Comparison of ENCODE assay signal across 8 cellular contexts in the genomic region with DNA sequence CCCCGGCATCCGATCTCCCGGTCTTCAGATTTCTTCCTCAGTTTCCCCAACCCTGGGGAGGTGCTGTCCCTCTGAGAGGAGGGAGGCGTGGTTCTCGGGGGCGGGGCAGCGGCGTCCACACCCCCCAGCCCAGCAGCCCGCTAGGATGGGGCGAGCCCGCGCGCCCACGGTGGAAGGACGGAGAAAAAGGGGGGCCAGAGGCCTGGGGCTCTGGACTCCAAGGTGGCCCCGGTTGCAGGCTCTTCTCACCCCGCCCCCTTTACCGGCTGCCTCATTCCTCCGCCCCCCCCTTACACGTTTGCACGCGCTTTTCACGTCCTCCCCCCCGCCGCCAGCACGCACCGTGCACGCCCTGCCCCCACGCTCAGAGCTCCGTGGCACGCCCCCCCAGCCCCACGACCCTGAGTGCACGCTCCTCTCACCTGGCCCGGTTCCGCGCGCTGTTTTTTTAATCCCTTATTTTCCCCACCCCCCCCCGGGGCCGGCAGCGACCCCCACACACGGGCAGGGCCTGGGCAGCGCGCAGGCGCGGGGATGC. TPM values are rescaled to one million over a fixed set of nuclear protein-coding genes. Genes with fewer than 3 reads are reported as not detected.
A peak's percentile ranks its signal among the peaks of the same experiment; 100 is the strongest.
DNase-seq lines count a peak whose midpoint lies in the region; ATAC-seq and TF ChIP-seq lines count a peak whose summit lies in the region.

No MANE protein-coding gene starts in this region.

- H3K36me3 Mint-ChIP-seq in activated T-helper 1 cell treated with anti-CD3 and anti-CD28 coated beads, Interleukin-12 subunit alpha, Interleukin-12 subunit beta, Interleukin-2, Interleukin-4 antibody, amounts not matched to agents 30 ng/mL and 10 ng/mL and 1 ng/mL, durations not matched to agents 14 hours and 24 hours and 36 hours (ENCODE audit: low read depth), result peaks cover 3% of the 10 kb centered on the region
- H3K36me3 Mint-ChIP-seq in naive thymus-derived CD8-positive, alpha-beta T cell, result peaks cover 0 to 4% (median 0%) of the 10 kb centered on the region in 3 donors

- TF ChIP-seq CTCF in fibroblast of mammary gland (conservative IDR thresholded peaks at IDR 0.05; ENCODE audit: control insufficient read depth, insufficient read depth, low read depth, low read length), result no peak

- H3K27me3 Mint-ChIP-seq in activated T-helper 1 cell treated with anti-CD3 and anti-CD28 coated beads, Interleukin-12 subunit alpha, Interleukin-12 subunit beta, Interleukin-2, Interleukin-4 antibody, amounts not matched to agents 30 ng/mL and 10 ng/mL and 1 ng/mL, durations not matched to agents 14 hours and 24 hours and 36 hours (ENCODE audit: insufficient read depth), result no peaks in the 10 kb centered on the region
- H3K27me3 Mint-ChIP-seq in naive thymus-derived CD8-positive, alpha-beta T cell, result no peaks in the 10 kb centered on the region

- no peak overlapping the region for H3K9ac ChIP-seq in stomach smooth muscle (ENCODE audit: low read length in 2 of 2)

- no peak overlapping the region for H3K27ac Mint-ChIP-seq in activated T-helper 1 cell treated with anti-CD3 and anti-CD28 coated beads, Interleukin-12 subunit alpha, Interleukin-12 subunit beta, Interleukin-2, Interleukin-4 antibody, amounts not matched to agents 30 ng/mL and 10 ng/mL and 1 ng/mL, durations not matched to agents 14 hours and 24 hours and 36 hours
- peak overlapping the region in 7 of 10 donors; percentile 63 to 91 (median 79) for H3K27ac Mint-ChIP-seq in naive thymus-derived CD8-positive, alpha-beta T cell

- peak overlapping the region; percentile 53 for H3K27ac ChIP-seq in stomach smooth muscle (ENCODE audit: low read length)

- H3K9me3 ChIP-seq in stomach smooth muscle (ENCODE audit: control insufficient read depth in 2 of 2, low read length in 2 of 2), result no peaks in the 10 kb centered on the region

- H3K4me3 Mint-ChIP-seq in activated T-helper 1 cell treated with anti-CD3 and anti-CD28 coated beads, Interleukin-12 subunit alpha, Interleukin-12 subunit beta, Interleukin-2, Interleukin-4 antibody, amounts not matched to agents 30 ng/mL and 10 ng/mL and 1 ng/mL, durations not matched to agents 14 hours and 24 hours and 36 hours, result peak overlapping the region; percentile 71
- H3K4me3 Mint-ChIP-seq in naive thymus-derived CD8-positive, alpha-beta T cell, result peak overlapping the region; percentile 44 to 86 (median 72)

- intact Hi-C loops in activated T-helper 1 cell treated with anti-CD3 and anti-CD28 coated beads, Interleukin-12 subunit alpha, Interleukin-12 subunit beta, Interleukin-2, Interleukin-4 antibody, amounts not matched to agents 30 ng/mL and 10 ng/mL and 1 ng/mL, durations not matched to agents 14 hours and 24 hours and 36 hours (cut with micrococcal nuclease), result loop anchor here (10.0 kb wide), 1 partner anchor 1073 kb away; no protein-coding TSS in a partner anchor

- no peaks in the 10 kb centered on the region for H3K27me3 ChIP-seq in stomach smooth muscle (ENCODE audit: control insufficient read depth in 1 of 2, insufficient read depth in 2 of 2, low read length in 2 of 2)

- H3K4me3 ChIP-seq in fibroblast of mammary gland (ENCODE audit: control insufficient read depth, low read depth, low read length) (peak overlapping the region; percentile 60), stomach smooth muscle (ENCODE audit: low read length in 2 of 2) (peak overlapping the region; percentile 45 to 88)

- H3K4me1 ChIP-seq in stomach smooth muscle (ENCODE audit: control insufficient read depth, insufficient read depth, low read length), result peaks cover 32% of the 10 kb centered on the region

- H3K4me1 Mint-ChIP-seq in activated T-helper 1 cell treated with anti-CD3 and anti-CD28 coated beads, Interleukin-12 subunit alpha, Interleukin-12 subunit beta, Interleukin-2, Interleukin-4 antibody, amounts not matched to agents 30 ng/mL and 10 ng/mL and 1 ng/mL, durations not matched to agents 14 hours and 24 hours and 36 hours (ENCODE audit: low read depth), result peaks cover 37% of the 10 kb centered on the region
- peaks cover 24 to 40% (median 34%) of the 10 kb centered on the region in 4 donors for H3K4me1 Mint-ChIP-seq in naive thymus-derived CD8-positive, alpha-beta T cell

- no peaks in the 10 kb centered on the region for H3K36me3 ChIP-seq in stomach smooth muscle (ENCODE audit: control insufficient read depth in 2 of 2, insufficient read depth in 2 of 2, low read length in 2 of 2)

- peak; percentile 21 to 36 for ATAC-seq in naive thymus-derived CD8-positive, alpha-beta T cell
- ATAC-seq in GM21423 (IDR thresholded peaks at IDR 0.05; ENCODE audit: unreplicated experiment), result no peak

- peak; percentile 75 for DNase-seq in NCI-H748 (lab: John Stamatoyannopoulos, UW; ENCODE audit: unreplicated experiment)
- DNase-seq in NCI-H748 treated with DMSO at 0.1 percent for 48 hours (lab: John Stamatoyannopoulos, UW), result no peak
- DNase-seq in NCI-H226, result peak; percentile 49
- peak; percentile 37 for DNase-seq in activated T-helper 1 cell treated with anti-CD3 and anti-CD28 coated beads, Interleukin-12 subunit alpha, Interleukin-12 subunit beta, Interleukin-2, Interleukin-4 antibody, amounts not matched to agents 30 ng/mL and 10 ng/mL and 1 ng/mL, durations not matched to agents 14 hours and 24 hours and 36 hours (ENCODE audit: low spot score)
- DNase-seq in fibroblast of mammary gland (ENCODE audit: low read depth), result peak; percentile 40
- peak; percentile 58 to 89 (median 67) for DNase-seq in naive thymus-derived CD8-positive, alpha-beta T cell

- H3K9me3 Mint-ChIP-seq in activated T-helper 1 cell treated with anti-CD3 and anti-CD28 coated beads, Interleukin-12 subunit alpha, Interleukin-12 subunit beta, Interleukin-2, Interleukin-4 antibody, amounts not matched to agents 30 ng/mL and 10 ng/mL and 1 ng/mL, durations not matched to agents 14 hours and 24 hours and 36 hours, result no peaks in the 10 kb centered on the region
- H3K9me3 Mint-ChIP-seq in naive thymus-derived CD8-positive, alpha-beta T cell, result no peaks in the 10 kb centered on the region

- POLR2A ChIA-PET in naive thymus-derived CD8-positive, alpha-beta T cell (lab: Charles Lee), result interaction anchor here (0.5 to 2.3 kb wide), 15 partner anchors 11 to 1388 kb away, joined by 3 to 13 read pairs (median 4); a partner anchor contains a TSS

RNA-seq across cellular contexts. Expression of a gene that starts 0.4 kb away (rescaled TPM):
- 4.6 and 5.1 TPM in 2 replicates for total RNA-seq in activated T-helper 1 cell treated with anti-CD3 and anti-CD28 coated beads, Interleukin-12 subunit alpha, Interleukin-12 subunit beta, Interleukin-2, Interleukin-4 antibody, amounts not matched to agents 30 ng/mL and 10 ng/mL and 1 ng/mL, durations not matched to agents 14 hours and 24 hours and 36 hours
- 1 to 10 TPM; 3.1 to 3.7 TPM for total RNA-seq in naive thymus-derived CD8-positive, alpha-beta T cell
- not detected for polyA plus RNA-seq in naive thymus-derived CD8-positive, alpha-beta T cell

RNA-seq across cellular contexts. Expression of a gene that starts 4.0 kb away (rescaled TPM):
- 75.9 and 80.4 TPM in 2 replicates for total RNA-seq in activated T-helper 1 cell treated with anti-CD3 and anti-CD28 coated beads, Interleukin-12 subunit alpha, Interleukin-12 subunit beta, Interleukin-2, Interleukin-4 antibody, amounts not matched to agents 30 ng/mL and 10 ng/mL and 1 ng/mL, durations not matched to agents 14 hours and 24 hours and 36 hours
- total RNA-seq in naive thymus-derived CD8-positive, alpha-beta T cell, result 10 to 100 TPM; 77.1 to 81.8 TPM
- 10 to 100 TPM; 37.3 to 57.9 (median 43.0) TPM for polyA plus RNA-seq in naive thymus-derived CD8-positive, alpha-beta T cell

RNA-seq across cellular contexts. Expression of a gene that starts 22.7 kb away (rescaled TPM):
- total RNA-seq in activated T-helper 1 cell treated with anti-CD3 and anti-CD28 coated beads, Interleukin-12 subunit alpha, Interleukin-12 subunit beta, Interleukin-2, Interleukin-4 antibody, amounts not matched to agents 30 ng/mL and 10 ng/mL and 1 ng/mL, durations not matched to agents 14 hours and 24 hours and 36 hours, result 0.12 TPM in 1 of 2 replicates, not detected in the other
- total RNA-seq in naive thymus-derived CD8-positive, alpha-beta T cell, result not detected
- polyA plus RNA-seq in naive thymus-derived CD8-positive, alpha-beta T cell, result not detected

RNA-seq across cellular contexts. Expression of a gene that starts 26.0 kb away (rescaled TPM):
- 0.88 and 1.6 TPM in 2 replicates for total RNA-seq in activated T-helper 1 cell treated with anti-CD3 and anti-CD28 coated beads, Interleukin-12 subunit alpha, Interleukin-12 subunit beta, Interleukin-2, Interleukin-4 antibody, amounts not matched to agents 30 ng/mL and 10 ng/mL and 1 ng/mL, durations not matched to agents 14 hours and 24 hours and 36 hours
- total RNA-seq in naive thymus-derived CD8-positive, alpha-beta T cell, result 1 to 10 TPM; 3.8 to 4.3 TPM
- polyA plus RNA-seq in naive thymus-derived CD8-positive, alpha-beta T cell, result not detected

RNA-seq across cellular contexts. Expression of a gene that starts 38.9 kb away (rescaled TPM):
- 22.1 and 24.3 TPM in 2 replicates for total RNA-seq in activated T-helper 1 cell treated with anti-CD3 and anti-CD28 coated beads, Interleukin-12 subunit alpha, Interleukin-12 subunit beta, Interleukin-2, Interleukin-4 antibody, amounts not matched to agents 30 ng/mL and 10 ng/mL and 1 ng/mL, durations not matched to agents 14 hours and 24 hours and 36 hours
- total RNA-seq in naive thymus-derived CD8-positive, alpha-beta T cell, result 10 to 100 TPM; 15.0 to 15.8 TPM
- 10 to 100 TPM; 10.9 to 17.9 (median 16.2) TPM for polyA plus RNA-seq in naive thymus-derived CD8-positive, alpha-beta T cell
